ENCODE assay signal across 8 cellular contexts in the genomic region with DNA sequence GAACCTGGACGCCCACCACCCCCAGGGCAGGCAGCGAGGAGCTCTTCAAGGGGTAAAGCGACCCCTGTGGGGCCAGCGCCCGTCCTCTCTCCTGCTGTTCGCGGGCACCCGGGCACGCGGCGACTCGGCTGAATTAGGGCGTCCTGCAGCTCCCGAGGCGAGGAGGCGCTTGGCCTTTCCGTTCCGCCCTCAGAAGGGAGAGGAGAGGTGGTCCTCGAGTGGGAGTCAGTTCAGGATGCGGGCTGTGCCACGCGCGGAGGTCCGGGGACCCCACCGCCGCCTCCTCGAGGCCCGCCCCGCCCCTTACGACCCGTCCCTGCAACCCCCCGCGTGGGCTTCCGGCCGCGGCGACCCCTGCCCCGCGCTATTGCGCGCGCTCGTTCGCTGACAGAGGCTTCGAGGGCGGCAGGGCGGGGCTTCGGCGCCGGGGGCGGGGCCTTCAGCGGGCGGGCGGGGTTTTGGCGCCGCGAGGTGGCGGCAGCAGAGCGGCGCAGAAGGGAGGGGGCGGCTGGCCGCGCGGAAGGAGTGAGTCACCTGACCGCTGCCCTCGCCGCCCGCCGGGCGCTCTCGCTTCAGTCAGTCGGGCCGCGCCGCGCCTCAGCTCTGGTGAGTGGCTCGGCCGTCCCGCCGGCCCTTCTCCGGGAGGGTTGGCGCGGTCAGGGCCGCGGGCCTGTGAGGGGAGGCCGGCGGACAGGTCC. TPM values are rescaled to one million over a fixed set of nuclear protein-coding genes. Genes with fewer than 3 reads are reported as not detected.
DNase-seq lines count a peak whose midpoint lies in the region; ATAC-seq, FAIRE-seq and TF ChIP-seq lines count a peak whose summit lies in the region.

A gene (plus strand): TSS at position 575 of the 698 bp plus-strand sequence. CDS start 22,359 bp downstream, outside the sequence.

- DNase-seq in NCI-H1694 treated with DMSO at 0.1 percent for 48 hours (lab: John Stamatoyannopoulos, UW) (peak; percentile 81), amniotic stem cell (lab: John Stamatoyannopoulos, UW) (peak; percentile 83), left ventricle myocardium inferior (peak; percentile 90), pulmonary artery endothelial cell (ENCODE audit: low read depth, low spot score) (peak; percentile 72), urothelium cell line (ENCODE audit: low spot score) (peak; percentile 99)

- peak within 1 kb of the TSS; percentile 95 for H3K27ac ChIP-seq in left ventricle myocardium inferior (replicated peaks)

- H3K4me1 Mint-ChIP-seq in T-helper 1 cell treated with Interleukin-12 subunit alpha and Interleukin-12 subunit beta and Interleukin-4 antibody, amounts not matched to agents 30 μg/mL and 1 μg/mL, for 36 hours (ENCODE audit: low read depth), result peaks cover 42% of the 10 kb centered on the region

- H3K9me3 ChIP-seq in left ventricle myocardium inferior (replicated peaks), result no peaks in the 10 kb centered on the region

- H3K4me1 ChIP-seq in left ventricle myocardium inferior, result peaks cover 55% of the 10 kb centered on the region

- H3K36me3 ChIP-seq in left ventricle myocardium inferior, result no peaks in the 10 kb centered on the region

- peak; percentile 41 for TF ChIP-seq CTCF in GM12873 (IDR thresholded peaks at IDR 0.05; ENCODE audit: insufficient read depth, low read depth, low read length, missing control alignments)
- TF ChIP-seq CTCF in left ventricle myocardium inferior (IDR thresholded peaks at IDR 0.05; ENCODE audit: borderline replicate concordance), result peak; percentile 61

- H3K4me3 Mint-ChIP-seq in T-helper 1 cell treated with Interleukin-12 subunit alpha and Interleukin-12 subunit beta and Interleukin-4 antibody, amounts not matched to agents 30 μg/mL and 1 μg/mL, for 36 hours, result peak within 1 kb of the TSS; percentile 88

- H3K27ac Mint-ChIP-seq in T-helper 1 cell treated with Interleukin-12 subunit alpha and Interleukin-12 subunit beta and Interleukin-4 antibody, amounts not matched to agents 30 μg/mL and 1 μg/mL, for 36 hours, result peak within 1 kb of the TSS; percentile 81

- FAIRE-seq in urothelium cell line (lab: Jason Lieb, UNC), result no peak

- peak within 1 kb of the TSS; percentile 85 for H3K4me3 ChIP-seq in left ventricle myocardium inferior

- no peaks in the 10 kb centered on the region for H3K27me3 ChIP-seq in left ventricle myocardium inferior (ENCODE audit: low read depth)

- intact Hi-C loops in left ventricle myocardium inferior (cut with micrococcal nuclease), result no loop called here

- peak; percentile 47 for ATAC-seq in HG02852 (IDR thresholded peaks at IDR 0.05; ENCODE audit: unreplicated experiment)

- H3K36me3 Mint-ChIP-seq in T-helper 1 cell treated with Interleukin-12 subunit alpha and Interleukin-12 subunit beta and Interleukin-4 antibody, amounts not matched to agents 30 μg/mL and 1 μg/mL, for 36 hours (ENCODE audit: low read depth), result peaks cover 3% of the 10 kb centered on the region

- peaks cover 11% of the 10 kb centered on the region for H3K27me3 Mint-ChIP-seq in T-helper 1 cell treated with Interleukin-12 subunit alpha and Interleukin-12 subunit beta and Interleukin-4 antibody, amounts not matched to agents 30 μg/mL and 1 μg/mL, for 36 hours (ENCODE audit: low read depth)

- no peaks in the 10 kb centered on the region for H3K9me3 Mint-ChIP-seq in T-helper 1 cell treated with Interleukin-12 subunit alpha and Interleukin-12 subunit beta and Interleukin-4 antibody, amounts not matched to agents 30 μg/mL and 1 μg/mL, for 36 hours

RNA-seq across cellular contexts. Expression of the gene that starts here (rescaled TPM):
- 38.3 TPM for total RNA-seq in left ventricle myocardium inferior
- 23.3 and 27.3 TPM in 2 replicates for total RNA-seq in pulmonary artery endothelial cell

Comparison
In these comparisons a context has a peak if more than half of its experiments do, and no peak if none do; other contexts are left out.
1. Peak in every context shown above with its lines: DNase-seq, ATAC-seq, H3K4me3 ChIP-seq and H3K27ac ChIP-seq.